Comparison of ENCODE assay signal across 8 cellular contexts in genomic region chr16:54237-54581, GRCh38. TPM values are rescaled to one million over a fixed set of nuclear protein-coding genes. Genes with fewer than 3 reads are reported as not detected.
DNase-seq lines count a peak whose midpoint lies in the region; TF ChIP-seq lines count a peak whose summit lies in the region.

No MANE protein-coding gene starts in this region.

- no peak for DNase-seq in BE2C
- DNase-seq in Karpas-422 = no peak
- no peak for DNase-seq in KG1 (lab: John Stamatoyannopoulos, UW)
- no peak for DNase-seq in NCI-H1092 treated with DMSO at 0.1 percent for 48 hours (lab: John Stamatoyannopoulos, UW)
- no peak for DNase-seq in Kasumi-1 (lab: John Stamatoyannopoulos, UW)
- no peak for DNase-seq in cerebellar cortex (ENCODE audit: low spot score)

- no peak for TF ChIP-seq EP300 in neural cell (conservative IDR thresholded peaks at IDR 0.05; ENCODE audit: poor library complexity, severe bottlenecking)

- H3K9me3 ChIP-seq in BE2C = no peaks in the 10 kb centered on the region
- H3K9me3 ChIP-seq in Karpas-422 (ENCODE audit: low read length) = no peaks in the 10 kb centered on the region
- no peaks in the 10 kb centered on the region for H3K9me3 ChIP-seq in duodenal mucosa (ENCODE audit: control insufficient read depth in 1 of 2, low read length in 2 of 2)
- H3K9me3 ChIP-seq in neural cell (ENCODE audit: low read length) = no peaks in the 10 kb centered on the region

- no peaks in the 10 kb centered on the region for H3F3A ChIP-seq in neural cell (ENCODE audit: insufficient read depth, low read length, poor library complexity, severe bottlenecking)

- peak overlapping the region; percentile 100 for H2AFZ ChIP-seq in Karpas-422 (ENCODE audit: low read length)
- peak overlapping the region; percentile 56 for H2AFZ ChIP-seq in neural cell (ENCODE audit: low read depth, low read length)

- H3K4me2 ChIP-seq in Karpas-422 (ENCODE audit: low read depth, low read length, poor library complexity, severe bottlenecking) (peak overlapping the region; percentile 99), neural cell (ENCODE audit: low read length) (peak overlapping the region; percentile 59)

- H3K79me2 ChIP-seq in Karpas-422 (ENCODE audit: low read length) (peaks cover 56% of the 10 kb centered on the region), neural cell (replicated peaks; ENCODE audit: insufficient read depth, low read length) (peaks cover 10% of the 10 kb centered on the region)

- H3K4me1 ChIP-seq in BE2C = no peaks in the 10 kb centered on the region
- peaks cover 25% of the 10 kb centered on the region for H3K4me1 ChIP-seq in Karpas-422 (ENCODE audit: low read length)
- H3K4me1 ChIP-seq in duodenal mucosa (ENCODE audit: control insufficient read depth in 1 of 2, insufficient read depth in 2 of 2, low read length in 2 of 2) = peaks cover 0 to 9% of the 10 kb centered on the region in 2 donors

- H3K27ac ChIP-seq in Karpas-422 (ENCODE audit: low read length) (peak overlapping the region; percentile 70; the same call in 1 of the 2 replicates), duodenal mucosa (ENCODE audit: low read depth, low read length) (no peak overlapping the region), neural cell (ENCODE audit: low read length) (peak overlapping the region; percentile 28)

- peaks cover 11% of the 10 kb centered on the region for H4K20me1 ChIP-seq in Karpas-422 (ENCODE audit: insufficient read depth, low read depth, low read length)
- H4K20me1 ChIP-seq in neural cell (ENCODE audit: insufficient read depth) = no peaks in the 10 kb centered on the region

- H3K9me2 ChIP-seq in Karpas-422 (replicated peaks; ENCODE audit: insufficient read depth, low read length) (no peaks in the 10 kb centered on the region), neural cell (ENCODE audit: insufficient read depth, low read length) (no peaks in the 10 kb centered on the region)

- H3K9ac ChIP-seq in Karpas-422 (ENCODE audit: low read length) (peak overlapping the region; percentile 99), duodenal mucosa (ENCODE audit: low read depth in 1 of 2, low read length in 2 of 2) (peak overlapping the region; percentile 38 to 74), neural cell (ENCODE audit: low read length) (peak overlapping the region; percentile 74)

- TF ChIP-seq CTCF in BE2C (IDR thresholded peaks at IDR 0.05; ENCODE audit: low read depth, low read length) (no peak), neural cell (IDR thresholded peaks at IDR 0.05; ENCODE audit: poor library complexity, severe bottlenecking) (no peak)

- peaks cover 41% of the 10 kb centered on the region for H3K36me3 ChIP-seq in BE2C
- H3K36me3 ChIP-seq in Karpas-422 (ENCODE audit: insufficient read depth, low read length) = peaks cover 27% of the 10 kb centered on the region
- H3K36me3 ChIP-seq in duodenal mucosa (ENCODE audit: control insufficient read depth in 1 of 2, insufficient read depth in 2 of 2, low read length in 2 of 2) = peaks cover 18 to 32% of the 10 kb centered on the region in 2 donors
- H3K36me3 ChIP-seq in neural cell (ENCODE audit: insufficient read depth, low read length) = no peaks in the 10 kb centered on the region

- H3K27me3 ChIP-seq in BE2C = no peaks in the 10 kb centered on the region
- H3K27me3 ChIP-seq in Karpas-422 (ENCODE audit: low read length) = no peaks in the 10 kb centered on the region
- H3K27me3 ChIP-seq in duodenal mucosa (ENCODE audit: control insufficient read depth in 1 of 2, insufficient read depth in 2 of 2, low read length in 2 of 2) = no peaks in the 10 kb centered on the region
- no peaks in the 10 kb centered on the region for H3K27me3 ChIP-seq in neural cell (ENCODE audit: insufficient read depth, low read depth, low read length)

- TF ChIP-seq RAD21 in neural cell (conservative IDR thresholded peaks at IDR 0.05) = no peak

- H3K4me3 ChIP-seq in BE2C (ENCODE audit: low read depth, low read length) (peak overlapping the region; percentile 75), Karpas-422 (ENCODE audit: low read length) (peak overlapping the region; percentile 99), duodenal mucosa (ENCODE audit: low read depth in 1 of 2, low read length in 2 of 2) (peak overlapping the region; percentile 79 to 87), neural cell (ENCODE audit: low read length) (peak overlapping the region; percentile 97)

TF ChIP-seq in neural cell, 6 proteins besides CTCF, POLR2A, EP300 and RAD21:
- TF ChIP-seq POLR2AphosphoS5 (IDR thresholded peaks at IDR 0.05) (no peak), SMC3 (conservative IDR thresholded peaks at IDR 0.05; ENCODE audit: poor library complexity) (no peak), TAF1 (IDR thresholded peaks at IDR 0.05; ENCODE audit: low read depth) (no peak)

RNA-seq across cellular contexts. Expression of gene SNRNP25, which starts 0.6 kb away (rescaled TPM):
- polyA plus RNA-seq in BE2C (2012; ENCODE audit: insufficient read depth, insufficient read length, low read depth) = 80.0 TPM
- 21.8 and 50.3 TPM in 2 replicates for total RNA-seq in Karpas-422 (2014; rRNA removed; shearing (Covaris generic); ENCODE audit: low replicate concordance)
- polyA plus RNA-seq in neural cell = 45.3 and 46.4 TPM in 2 replicates
- polyA minus RNA-seq in neural cell = 16.3 and 18.3 TPM in 2 replicates

RNA-seq across cellular contexts. Expression of gene POLR3K, which starts 0.8 kb away (rescaled TPM):
- 55.3 TPM for polyA plus RNA-seq in BE2C (2012; ENCODE audit: insufficient read depth, insufficient read length, low read depth)
- 11.9 and 25.7 TPM in 2 replicates for total RNA-seq in Karpas-422 (2014; rRNA removed; shearing (Covaris generic); ENCODE audit: low replicate concordance)
- polyA plus RNA-seq in neural cell = 7.1 and 7.5 TPM in 2 replicates
- 2.2 and 2.4 TPM in 2 replicates for polyA minus RNA-seq in neural cell

RNA-seq across cellular contexts. Expression of gene RHBDF1, which starts 18.2 kb away (rescaled TPM):
- 1.5 TPM for polyA plus RNA-seq in BE2C (2012; ENCODE audit: insufficient read depth, insufficient read length, low read depth)
- total RNA-seq in Karpas-422 (2014; rRNA removed; shearing (Covaris generic); ENCODE audit: low replicate concordance) = 0.43 TPM in 1 of 2 replicates, not detected in the other
- 0.21 and 1.0 TPM in 2 replicates for polyA plus RNA-seq in neural cell
- polyA minus RNA-seq in neural cell = 0.97 and 2.5 TPM in 2 replicates

RNA-seq across cellular contexts. Expression of gene MPG, which starts 23.8 kb away (rescaled TPM):
- polyA plus RNA-seq in BE2C (2012; ENCODE audit: insufficient read depth, insufficient read length, low read depth) = 40.8 TPM
- 182 and 298 TPM in 2 replicates for total RNA-seq in Karpas-422 (2014; rRNA removed; shearing (Covaris generic); ENCODE audit: low replicate concordance)
- 70.9 and 102 TPM in 2 replicates for polyA plus RNA-seq in neural cell
- 30.9 and 42.9 TPM in 2 replicates for polyA minus RNA-seq in neural cell
